Comparison of ENCODE assay signal across 9 cellular contexts in genomic region chr5:1515311-1515920, GRCh38. TPM values are rescaled to one million over a fixed set of nuclear protein-coding genes. Genes with fewer than 3 reads are reported as not detected.
DNase-seq lines count a peak whose midpoint lies in the region; ATAC-seq, FAIRE-seq and TF ChIP-seq lines count a peak whose summit lies in the region.
"Had no signal": no experiment of that assay in that cellular context is flagged by ENCODE, and none has a peak within 500 bp of the region (broad histone marks: within the 10 kb centered on the region; RNA-seq: fewer than 3 reads in every experiment).

No MANE protein-coding gene starts in this region.

- no peak for TF ChIP-seq POLR2A in GM12891 (IDR thresholded peaks at IDR 0.05; ENCODE audit: low read depth, low read length)

- no peaks in the 10 kb centered on the region for H3K9me3 Mint-ChIP-seq in HFFc6
- H3K9me3 Mint-ChIP-seq in immature natural killer cell, result no peaks in the 10 kb centered on the region
- no peaks in the 10 kb centered on the region for H3K9me3 Mint-ChIP-seq in stimulated activated effector memory CD8-positive, alpha-beta T cell treated with anti-CD3 and anti-CD28 coated beads, Interleukin-12 subunit alpha, Interleukin-12 subunit beta, amount 100 ng/mL, for 72 hours

- H3K27me3 Mint-ChIP-seq in HFFc6 (ENCODE audit: insufficient read depth), result no peaks in the 10 kb centered on the region
- H3K27me3 Mint-ChIP-seq in immature natural killer cell (ENCODE audit: low read depth in 3 of 3), result peaks cover 26 to 50% (median 41%) of the 10 kb centered on the region in 3 donors

- DNase-seq in HFFc6 (no peak), immature natural killer cell (peak; percentile 70 to 75 (median 74)), GM12891 (ENCODE audit: insufficient read length, low spot score) (no peak), T-helper 1 cell (no peak), iPS-NIHi11 (ENCODE audit: low spot score) (no peak)
- peak; percentile 32 for DNase-seq in activated CD8-positive, alpha-beta memory T cell treated with anti-CD3 and anti-CD28 coated beads, Interleukin-2, amount 50 U/mL, for 48 hours
- no peak for DNase-seq in stimulated activated effector memory CD8-positive, alpha-beta T cell treated with anti-CD3 and anti-CD28 coated beads, Interleukin-12 subunit alpha, Interleukin-12 subunit beta, amount 100 ng/mL, for 72 hours (ENCODE audit: low spot score in 2 of 2)
- DNase-seq: NCI-H1436 had no signal

- H3K4me1 Mint-ChIP-seq in HFFc6 (ENCODE audit: low read depth) (peaks cover 43% of the 10 kb centered on the region), immature natural killer cell (peaks cover 93 to 98% of the 10 kb centered on the region in 2 donors)
- peaks cover 84% of the 10 kb centered on the region for H3K4me1 Mint-ChIP-seq in stimulated activated effector memory CD8-positive, alpha-beta T cell treated with anti-CD3 and anti-CD28 coated beads, Interleukin-12 subunit alpha, Interleukin-12 subunit beta, amount 100 ng/mL, for 72 hours

- H3K4me3 Mint-ChIP-seq in HFFc6 (no peak overlapping the region), immature natural killer cell (peak overlapping the region; percentile 77 to 96 (median 83))
- peak overlapping the region; percentile 47 for H3K4me3 Mint-ChIP-seq in stimulated activated effector memory CD8-positive, alpha-beta T cell treated with anti-CD3 and anti-CD28 coated beads, Interleukin-12 subunit alpha, Interleukin-12 subunit beta, amount 100 ng/mL, for 72 hours

- TF ChIP-seq CTCF in HFFc6 (IDR thresholded peaks at IDR 0.05), result no peak

- no peak for FAIRE-seq in GM12891 (lab: Jason Lieb, UNC)

- H3K27ac Mint-ChIP-seq in HFFc6 (peak overlapping the region; percentile 95), immature natural killer cell (peak overlapping the region; percentile 97 to 100 (median 98))
- H3K27ac Mint-ChIP-seq in stimulated activated effector memory CD8-positive, alpha-beta T cell treated with anti-CD3 and anti-CD28 coated beads, Interleukin-12 subunit alpha, Interleukin-12 subunit beta, amount 100 ng/mL, for 72 hours, result peak overlapping the region; percentile 92

- H3K36me3 Mint-ChIP-seq in HFFc6 (ENCODE audit: low read depth), result peaks cover 17% of the 10 kb centered on the region
- peaks cover 13 to 31% (median 18%) of the 10 kb centered on the region in 3 donors for H3K36me3 Mint-ChIP-seq in immature natural killer cell
- peaks cover 64% of the 10 kb centered on the region for H3K36me3 Mint-ChIP-seq in stimulated activated effector memory CD8-positive, alpha-beta T cell treated with anti-CD3 and anti-CD28 coated beads, Interleukin-12 subunit alpha, Interleukin-12 subunit beta, amount 100 ng/mL, for 72 hours

- peak; percentile 2 for ATAC-seq in stimulated activated effector memory CD8-positive, alpha-beta T cell treated with anti-CD3 and anti-CD28 coated beads, Interleukin-12 subunit alpha, Interleukin-12 subunit beta, amount 100 ng/mL, for 72 hours
- ATAC-seq in GM18861 (IDR thresholded peaks at IDR 0.05; ENCODE audit: unreplicated experiment), result no peak

TF ChIP-seq in GM12891, 5 proteins besides CTCF, POLR2A, EP300 and RAD21:
- no peak for TF ChIP-seq TAF1 (IDR thresholded peaks at IDR 0.05; ENCODE audit: low read depth, low read length)
- TF ChIP-seq PAX5 (IDR thresholded peaks at IDR 0.05; ENCODE audit: insufficient read depth, low read length, severe bottlenecking), result no peak
- TF ChIP-seq POLR2AphosphoS5 (IDR thresholded peaks at IDR 0.05; ENCODE audit: low read depth, low read length), result no peak
- no peak for TF ChIP-seq SPI1 (IDR thresholded peaks at IDR 0.05; ENCODE audit: low read depth, low read length)
- TF ChIP-seq POU2F2 (IDR thresholded peaks at IDR 0.05; ENCODE audit: low read depth, low read length), result no peak

RNA-seq across cellular contexts. Expression of gene LPCAT1, which starts 8.3 kb away (rescaled TPM):
- 10 to 100 TPM; 37.5 to 53.5 (median 44.1) TPM for total RNA-seq in HFFc6 (2021; fragmentation: NEBNext Ultra II Directional; extraction: Animal tissue kit (Norgen Biotek cat#: 25700))
- polyA plus RNA-seq in immature natural killer cell, result 100 to 1,000 TPM; 107 to 255 (median 144) TPM
- polyA plus RNA-seq in GM12891 (2012; ENCODE audit: low read depth, missing spikeins), result 54.4 TPM

Comparison
In these comparisons a context has a peak if more than half of its experiments do, and no peak if none do; other contexts are left out.
1. DNase-seq: peak in activated CD8-positive, alpha-beta memory T cell treated with anti-CD3 and anti-CD28 coated beads, Interleukin-2, amount 50 U/mL, for 48 hours (single experiment) and immature natural killer cell (3 of 3); none in HFFc6 (single experiment), stimulated activated effector memory CD8-positive, alpha-beta T cell treated with anti-CD3 and anti-CD28 coated beads, Interleukin-12 subunit alpha, Interleukin-12 subunit beta, amount 100 ng/mL, for 72 hours (0 of 2), GM12891 (single experiment), T-helper 1 cell (0 of 5) and iPS-NIHi11 (single experiment).
2. Peak in every context shown above with its lines, with median percentiles within 50 percentile points of each other: H3K27ac Mint-ChIP-seq.